Comparison of ENCODE assay signal across 1 cellular context in genomic region chr18:73164430-73164829, GRCh38.
TF ChIP-seq lines count a peak whose summit lies in the region.

No MANE protein-coding gene starts in this region.

TF ChIP-seq in HepG2, 621 proteins besides CTCF, POLR2A, EP300 and RAD21 (continued from another document):
- TF ChIP-seq CREM (IDR thresholded peaks at IDR 0.05) (no peak), CREM (CRISPR knock-in tag; IDR thresholded peaks at IDR 0.05) (no peak), SP2 (CRISPR knock-in tag; IDR thresholded peaks at IDR 0.05) (no peak), HMG20A (CRISPR knock-in tag; IDR thresholded peaks at IDR 0.05; ENCODE audit: borderline replicate concordance) (no peak)
